ENCODE assay signal across 7 cellular contexts in genomic region chr3:15063656-15064286, GRCh38.
A peak's percentile ranks its signal among the peaks of the same experiment; 100 is the strongest.
DNase-seq lines count a peak whose midpoint lies in the region; ATAC-seq and TF ChIP-seq lines count a peak whose summit lies in the region.

No MANE protein-coding gene starts in this region.

- peaks cover 13% of the 10 kb centered on the region for H3K36me3 ChIP-seq in iPS-18a (ENCODE audit: control insufficient read depth, low read depth, low read length)

- H3K27me3 ChIP-seq in HL-60 (ENCODE audit: insufficient read depth, poor library complexity, severe bottlenecking) (no peaks in the 10 kb centered on the region), iPS-18a (ENCODE audit: control insufficient read depth, insufficient read depth, low read length) (no peaks in the 10 kb centered on the region)

- no peak for ATAC-seq in stimulated activated naive CD8-positive, alpha-beta T cell treated with anti-CD3 and anti-CD28 coated beads, Interleukin-15, amount 100 ng/mL, for 72 hours
- ATAC-seq in HG03175 (IDR thresholded peaks at IDR 0.05; ENCODE audit: unreplicated experiment), result no peak

- no peaks in the 10 kb centered on the region for H3K9me3 ChIP-seq in iPS-18a (ENCODE audit: control insufficient read depth, low read depth, low read length)

- peak overlapping the region; percentile 89 for H3K9ac ChIP-seq in iPS-18a (ENCODE audit: low read length)

- DNase-seq in HL-60 (ENCODE audit: low read depth in 1 of 2, low spot score in 1 of 2) (no peak), NCI-H774 (lab: John Stamatoyannopoulos, UW) (no peak)
- no peak for DNase-seq in stimulated activated naive CD8-positive, alpha-beta T cell treated with anti-CD3 and anti-CD28 coated beads, Interleukin-15, amount 100 ng/mL, for 72 hours
- no peak for DNase-seq in stimulated activated CD4-positive, alpha-beta T cell treated with anti-CD3 and anti-CD28 coated beads, Interleukin-4, amount 100 ng/mL, for 1 hour

- H3K36me3 Mint-ChIP-seq in activated naive CD8-positive, alpha-beta T cell, result peaks cover 6% of the 10 kb centered on the region

- H3K4me1 Mint-ChIP-seq in activated naive CD8-positive, alpha-beta T cell (ENCODE audit: low read depth), result peaks cover 27% of the 10 kb centered on the region
- H3K4me1 Mint-ChIP-seq in stimulated activated naive CD8-positive, alpha-beta T cell treated with anti-CD3 and anti-CD28 coated beads, Interleukin-15, amount 100 ng/mL, for 72 hours, result peaks cover 37% of the 10 kb centered on the region

- H3K4me3 ChIP-seq in HL-60 (replicated peaks; ENCODE audit: insufficient read depth, low read length) (peak overlapping the region; percentile 90), iPS-18a (ENCODE audit: low read length) (peak overlapping the region; percentile 87)

- H3K27me3 Mint-ChIP-seq in activated naive CD8-positive, alpha-beta T cell, result no peaks in the 10 kb centered on the region
- H3K27me3 Mint-ChIP-seq in stimulated activated naive CD8-positive, alpha-beta T cell treated with anti-CD3 and anti-CD28 coated beads, Interleukin-15, amount 100 ng/mL, for 72 hours, result no peaks in the 10 kb centered on the region

- no peak for TF ChIP-seq CTCF in HL-60 (IDR thresholded peaks at IDR 0.05; ENCODE audit: insufficient read depth, low read length)

- H3K27ac ChIP-seq in HL-60 (replicated peaks), result peak overlapping the region; percentile 88; the same call in 1 of the 2 replicates
- H3K27ac ChIP-seq in iPS-18a (ENCODE audit: low read length), result no peak overlapping the region

- H3K9me3 Mint-ChIP-seq in activated naive CD8-positive, alpha-beta T cell (ENCODE audit: low read depth), result no peaks in the 10 kb centered on the region
- no peaks in the 10 kb centered on the region for H3K9me3 Mint-ChIP-seq in stimulated activated naive CD8-positive, alpha-beta T cell treated with anti-CD3 and anti-CD28 coated beads, Interleukin-15, amount 100 ng/mL, for 72 hours

- peak overlapping the region; percentile 95 for H3K27ac Mint-ChIP-seq in activated naive CD8-positive, alpha-beta T cell
- H3K27ac Mint-ChIP-seq in stimulated activated naive CD8-positive, alpha-beta T cell treated with anti-CD3 and anti-CD28 coated beads, Interleukin-15, amount 100 ng/mL, for 72 hours, result peak overlapping the region; percentile 99

- peaks cover 7% of the 10 kb centered on the region for H3K4me1 ChIP-seq in iPS-18a (ENCODE audit: control insufficient read depth, low read depth, low read length)

- peak overlapping the region; percentile 96 for H3K4me3 Mint-ChIP-seq in activated naive CD8-positive, alpha-beta T cell
- peak overlapping the region; percentile 96 to 98 for H3K4me3 Mint-ChIP-seq in stimulated activated naive CD8-positive, alpha-beta T cell treated with anti-CD3 and anti-CD28 coated beads, Interleukin-15, amount 100 ng/mL, for 72 hours
